In genomic region chr1:152444045-152444444, GRCh38 we compare ENCODE assay signal across 21 cellular contexts. TPM values are rescaled to one million over a fixed set of nuclear protein-coding genes. Genes with fewer than 3 reads are reported as not detected.
DNase-seq lines count a peak whose midpoint lies in the region; ATAC-seq lines count a peak whose summit lies in the region.
"Had no signal": no experiment of that assay in that cellular context is flagged by ENCODE, and none has a peak within 500 bp of the region (broad histone marks: within the 10 kb centered on the region; RNA-seq: fewer than 3 reads in every experiment).

No MANE protein-coding gene starts in this region.

- no peak overlapping the region for H3K27ac ChIP-seq in right cardiac atrium (ENCODE audit: low read length)
- H3K27ac ChIP-seq: BLaER1 treated with 17β-estradiol and CSF1 and Interleukin-3, amounts not matched to agents 10 nM and 100 nM; Peyer's patch had no signal

- H3K4me1 Mint-ChIP-seq in T-helper 17 cell = peaks cover 12% of the 10 kb centered on the region

- no peak overlapping the region for H3K4me3 Mint-ChIP-seq in T-helper 17 cell
- H3K4me3 Mint-ChIP-seq: CD8-positive, alpha-beta T cell had no signal

- no peak overlapping the region for H3K4me3 ChIP-seq in right cardiac atrium (ENCODE audit: low read length)
- H3K4me3 ChIP-seq: BLaER1 treated with 17β-estradiol and CSF1 and Interleukin-3, amounts not matched to agents 10 nM and 100 nM; Peyer's patch had no signal

- intact Hi-C loops in right cardiac atrium (cut with DNase I) = loop anchor here in 2 of 4 donors (5.0 kb wide), 2 partner anchors 252 to 257 kb away; no protein-coding TSS in a partner anchor
- intact Hi-C loops in left cardiac atrium (cut with DNase I) = loop anchor here in 1 of 2 donors (5.0 kb wide), 1 partner anchor 392 kb away; no protein-coding TSS in a partner anchor

- H3K4me1 ChIP-seq in right cardiac atrium (ENCODE audit: control insufficient read depth, insufficient read depth, low read length) = no peaks in the 10 kb centered on the region
- H3K4me1 ChIP-seq: Peyer's patch had no signal

- no peaks in the 10 kb centered on the region for H3K9me3 ChIP-seq in right cardiac atrium (ENCODE audit: control insufficient read depth, low read length)
- H3K9me3 ChIP-seq in T-helper 17 cell (ENCODE audit: control insufficient read depth, low read length, poor library complexity, severe bottlenecking) = no peaks in the 10 kb centered on the region
- H3K9me3 ChIP-seq: BLaER1 treated with 17β-estradiol and CSF1 and Interleukin-3, amounts not matched to agents 10 nM and 100 nM; Peyer's patch; SK-N-SH had no signal

- peak overlapping the region; percentile 34 for H3K27ac Mint-ChIP-seq in T-helper 17 cell
- H3K27ac Mint-ChIP-seq: CD8-positive, alpha-beta T cell had no signal

- H3K27me3 ChIP-seq in right cardiac atrium (ENCODE audit: control insufficient read depth, insufficient read depth) = no peaks in the 10 kb centered on the region
- H3K27me3 ChIP-seq: BLaER1 treated with 17β-estradiol and CSF1 and Interleukin-3, amounts not matched to agents 10 nM and 100 nM; Peyer's patch had no signal

- ATAC-seq in right cardiac atrium (peak in 1 of 2 donors; percentile 16), left cardiac atrium (no peak), T-helper 17 cell (no peak), HG02571 (IDR thresholded peaks at IDR 0.05; ENCODE audit: unreplicated experiment) (no peak)
- ATAC-seq: CD8-positive, alpha-beta T cell had no signal

- peaks cover 7% of the 10 kb centered on the region for H3K27me3 Mint-ChIP-seq in T-helper 17 cell

- WGBS in right cardiac atrium = 60% methylated on average over 4 of the region's 4 CpGs

- DNase-seq in right cardiac atrium (peak in 2 of 3 donors; percentile 49 to 54), left cardiac atrium (no peak), T-helper 17 cell (no peak), medulla oblongata (ENCODE audit: extremely low spot score) (peak; percentile 15), DMS114 treated with DMSO at 0.1 percent for 48 hours (lab: John Stamatoyannopoulos, UW; ENCODE audit: unreplicated experiment) (no peak), NCI-H82 treated with DMSO at 0.1 percent for 48 hours (lab: John Stamatoyannopoulos, UW; ENCODE audit: unreplicated experiment) (no peak)
- DNase-seq in activated CD4-positive, alpha-beta T cell treated with anti-CD3 and anti-CD28 coated beads, Interleukin-2, amount 50 U/mL, for 1 hour = no peak
- DNase-seq: CD8-positive, alpha-beta T cell; DMS79; MM.1S; NCI-H1092; NCI-H1436 treated with DMSO at 0.1 percent for 48 hours; NCI-H2029; NCI-H345; NCI-H526 treated with DMSO at 0.1 percent for 48 hours; NK-92 treated with Interleukin-12 subunit alpha and Interleukin-12 subunit beta, amount 100 ng/mL, for 24 hours; Peyer's patch; SHP77; SK-N-SH had no signal

- peaks cover under 1% of the 10 kb centered on the region for H3K36me3 Mint-ChIP-seq in T-helper 17 cell (ENCODE audit: low read depth)
- H3K36me3 Mint-ChIP-seq: CD8-positive, alpha-beta T cell had no signal

RNA-seq across cellular contexts. Expression of gene CRNN, which starts 30.0 kb away (rescaled TPM):
- total RNA-seq in right cardiac atrium (not detected), left cardiac atrium (not detected), T-helper 17 cell (not detected)
- polyA plus RNA-seq in right cardiac atrium = 0.14 TPM
- total RNA-seq: CD8-positive, alpha-beta T cell had no signal
- polyA plus RNA-seq: SK-N-SH had no signal

Comparison
In these comparisons a context has a peak if more than half of its experiments do, and no peak if none do; other contexts are left out.
1. DNase-seq: peak in right cardiac atrium (2 of 3) and medulla oblongata (single experiment); none in left cardiac atrium (single experiment), T-helper 17 cell (0 of 3), DMS114 treated with DMSO at 0.1 percent for 48 hours (single experiment), activated CD4-positive, alpha-beta T cell treated with anti-CD3 and anti-CD28 coated beads, Interleukin-2, amount 50 U/mL, for 1 hour (single experiment) and NCI-H82 treated with DMSO at 0.1 percent for 48 hours (single experiment).